8 cellular contexts compared by ENCODE assay signal in genomic region chr11:8810331-8811301, GRCh38.
DNase-seq lines count a peak whose midpoint lies in the region; ATAC-seq and TF ChIP-seq lines count a peak whose summit lies in the region.

No MANE protein-coding gene starts in this region.

- H2AFZ ChIP-seq in PC-3 (ENCODE audit: low read length) = peak overlapping the region; percentile 74
- H2AFZ ChIP-seq in Karpas-422 (ENCODE audit: low read length) = no peak overlapping the region

- intact Hi-C loops in PC-3 (cut with micrococcal nuclease) (loop anchor here (2.0 to 5.0 kb wide), 3 partner anchors 60 to 147 kb away; no protein-coding TSS in a partner anchor), gastrocnemius medialis (cut with DNase I; ENCODE audit: low total_unique reads) (loop anchor here (2.0 to 10.0 kb wide), 3 partner anchors 93 to 546 kb away; partner anchors contain the start of genes LMO1 and TMEM9B)

- no peaks in the 10 kb centered on the region for H3F3A ChIP-seq in PC-3 (ENCODE audit: low read length, unreplicated experiment)

- H3K4me3 ChIP-seq in PC-3 (ENCODE audit: low read length) (peak overlapping the region; percentile 61), gastrocnemius medialis (peak overlapping the region; percentile 57 to 78 (median 67)), Karpas-422 (ENCODE audit: low read length) (no peak overlapping the region)

- H3K27me3 ChIP-seq in PC-3 (ENCODE audit: low read length) (no peaks in the 10 kb centered on the region), gastrocnemius medialis (no peaks in the 10 kb centered on the region), Karpas-422 (ENCODE audit: low read length) (no peaks in the 10 kb centered on the region)

- CTCF ChIA-PET in PC-3 (lab: Charles Lee) = interaction anchor here (2.0 kb wide), 1 partner anchor 149 kb away, joined by 4 read pairs; no protein-coding TSS in a partner anchor

- H3K27ac ChIP-seq in PC-3 (ENCODE audit: low read length) = no peak overlapping the region
- H3K27ac ChIP-seq in cingulate gyrus (ENCODE audit: low read depth, low read length) = peak overlapping the region; percentile 76
- H3K27ac ChIP-seq in gastrocnemius medialis = peak overlapping the region; percentile 78 to 84 (median 80)
- no peak overlapping the region for H3K27ac ChIP-seq in Karpas-422 (ENCODE audit: low read length)

- POLR2A ChIA-PET in PC-3 (lab: Charles Lee; ENCODE audit: unreplicated experiment) = no interaction called here

- DNase-seq in AG08396 (ENCODE audit: low spot score) (peak; percentile 87), GOT3 (lab: John Stamatoyannopoulos, UW) (peak; percentile 17), PC-3 (peak; percentile 59), islet precursor cell (peak; percentile 90), gastrocnemius medialis (peak; percentile 57 to 68), mesenteric fat pad (ENCODE audit: low spot score) (no peak), Karpas-422 (no peak)

- no peaks in the 10 kb centered on the region for H3K9me2 ChIP-seq in PC-3 (replicated peaks; ENCODE audit: low read length)
- no peaks in the 10 kb centered on the region for H3K9me2 ChIP-seq in Karpas-422 (replicated peaks; ENCODE audit: insufficient read depth, low read length)

- H3K79me2 ChIP-seq in PC-3 (ENCODE audit: low read length) = no peaks in the 10 kb centered on the region
- H3K79me2 ChIP-seq in Karpas-422 (ENCODE audit: low read length) = no peaks in the 10 kb centered on the region

- H3K36me3 ChIP-seq in PC-3 (ENCODE audit: low read depth, low read length) = no peaks in the 10 kb centered on the region
- no peaks in the 10 kb centered on the region for H3K36me3 ChIP-seq in gastrocnemius medialis
- H3K36me3 ChIP-seq in Karpas-422 (ENCODE audit: insufficient read depth, low read length) = no peaks in the 10 kb centered on the region

- no peak for TF ChIP-seq CTCF in PC-3 (conservative IDR thresholded peaks at IDR 0.05; ENCODE audit: low read depth, low read length)
- peak in 1 of 5 experiments; percentile 9 for TF ChIP-seq CTCF in gastrocnemius medialis (IDR thresholded peaks at IDR 0.05 in 4 of 5, conservative IDR thresholded peaks at IDR 0.05 in 1 of 5)

- H3K9ac ChIP-seq in PC-3 (ENCODE audit: low read length) (no peak overlapping the region; the same call in 1 of the 2 replicates), Karpas-422 (ENCODE audit: low read length) (no peak overlapping the region)

- H4K20me1 ChIP-seq in PC-3 (ENCODE audit: low read length) (no peaks in the 10 kb centered on the region), Karpas-422 (ENCODE audit: insufficient read depth, low read depth, low read length) (no peaks in the 10 kb centered on the region)

- H3K4me1 ChIP-seq in PC-3 (ENCODE audit: insufficient read depth, low read length) (peaks cover 30% of the 10 kb centered on the region), gastrocnemius medialis (peaks cover 50 to 61% of the 10 kb centered on the region in 2 donors), Karpas-422 (ENCODE audit: low read length) (no peaks in the 10 kb centered on the region)

- in situ Hi-C loops in gastrocnemius medialis (cut with MboI; ENCODE audit: low sequenced_read_pairs in 4 of 4) = loop anchor here in 3 of 4 donors (10.0 to 25.0 kb wide), 3 partner anchors 116 to 126 kb away; partner anchors contain the start of genes RPL27A (in 2 of the 3) and TRIM66 (in 2 of the 3)

- H3K9me3 ChIP-seq in PC-3 (ENCODE audit: low read length) (no peaks in the 10 kb centered on the region), gastrocnemius medialis (no peaks in the 10 kb centered on the region), Karpas-422 (ENCODE audit: low read length) (no peaks in the 10 kb centered on the region)

- no TSS peak for BruUV-seq in PC-3 (replicated peaks; lab: Mats Ljungman, UMichigan)

- peak; percentile 66 for ATAC-seq in PC-3
- ATAC-seq in gastrocnemius medialis = peak; percentile 51 to 61

- TF ChIP-seq POLR2A in gastrocnemius medialis (IDR thresholded peaks at IDR 0.05) = peak; percentile 37 to 61

- H3K4me2 ChIP-seq in PC-3 (ENCODE audit: low read length) = peak overlapping the region; percentile 71
- H3K4me2 ChIP-seq in Karpas-422 (ENCODE audit: low read depth, low read length, poor library complexity, severe bottlenecking) = no peak overlapping the region

Comparison
In these comparisons a context has a peak if more than half of its experiments do, and no peak if none do; other contexts are left out.
1. DNase-seq: peak in AG08396 (single experiment), GOT3 (single experiment), PC-3 (single experiment), islet precursor cell (single experiment) and gastrocnemius medialis (2 of 2); none in mesenteric fat pad (single experiment) and Karpas-422 (single experiment).
2. H3K27ac ChIP-seq: peak in cingulate gyrus (single experiment) and gastrocnemius medialis (4 of 4); none in PC-3 (single experiment) and Karpas-422 (single experiment).